In the genomic region with DNA sequence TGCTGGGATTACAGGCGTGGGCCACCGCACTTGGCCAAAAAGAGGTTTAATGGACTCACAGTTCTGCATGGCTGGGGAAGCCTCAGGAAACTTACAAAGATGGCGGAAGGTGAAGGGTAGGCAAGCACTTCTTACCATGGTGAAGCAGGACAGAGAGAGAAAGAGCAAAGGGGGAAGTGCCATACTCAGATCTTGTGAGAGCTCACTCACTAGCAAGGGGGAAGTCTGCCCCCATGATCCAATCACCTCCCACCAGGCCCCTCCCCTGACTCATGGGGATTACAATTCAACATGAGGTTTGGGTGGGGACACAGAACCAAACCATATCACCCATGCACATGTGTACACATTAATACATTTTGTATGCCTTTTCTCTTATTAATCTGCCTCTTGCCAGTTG, we compare ENCODE assay signal across 27 cellular contexts.
"Had no signal": no experiment of that assay in that cellular context is flagged by ENCODE, and none has a peak within 500 bp of the region (broad histone marks: within the 10 kb centered on the region; RNA-seq: fewer than 3 reads in every experiment).

No MANE protein-coding gene starts in this region.

- H3K9me3 Mint-ChIP-seq: activated naive CD4-positive, alpha-beta T cell treated with anti-CD3 and anti-CD28 coated beads, Interleukin-2, amount 50 U/mL, for 24 hours had no signal

- H3K36me3 ChIP-seq: cardiac muscle cell, heart left ventricle, sigmoid colon, vagina, WERI-Rb-1 had no signal

- H3K36me3 Mint-ChIP-seq: activated naive CD4-positive, alpha-beta T cell treated with anti-CD3 and anti-CD28 coated beads, Interleukin-2, amount 50 U/mL, for 24 hours had no signal

- H3K27me3 Mint-ChIP-seq: activated naive CD4-positive, alpha-beta T cell treated with anti-CD3 and anti-CD28 coated beads, Interleukin-2, amount 50 U/mL, for 24 hours; naive B cell had no signal

- DNase-seq: activated CD4-positive, alpha-beta T cell treated with anti-CD3 and anti-CD28 coated beads, Interleukin-2, amount 50 U/mL, for 1 hour; activated CD4-positive, CD25-positive, alpha-beta regulatory T cell treated with anti-CD3 and anti-CD28 coated beads, Interleukin-2, amount 50 U/mL, for 72 hours; activated gamma-delta T cell treated with Interleukin-2 at 50 U/mL for 16 hours; activated T-cell treated with anti-CD3 and anti-CD28 coated beads, Interleukin-2, amount 50 U/mL, for 1 hour; anterior cingulate cortex; body of pancreas; cortex of kidney; effector CD4-positive, alpha-beta T cell; heart left ventricle; islet precursor cell; left cardiac atrium; mesenchymal stem cell; naive B cell; occipital lobe; posterior cingulate gyrus; sigmoid colon; stimulated activated CD4-positive, alpha-beta T cell treated with anti-CD3 and anti-CD28 coated beads, Interleukin-15, amount 100 ng/mL, for 24 hours; stimulated activated naive B cell treated with anti-CD40 and anti-IgM and Interleukin-4, amounts not matched to agents 10 μg/mL and 1 μg/mL and 100 μg/mL, for 72 hours; T-helper 9 cell; testis; trophoblast cell; WERI-Rb-1 had no signal

- ATAC-seq: body of pancreas; heart left ventricle; left cardiac atrium; stimulated activated naive B cell treated with anti-CD40 and anti-IgM and Interleukin-4, amounts not matched to agents 10 μg/mL and 1 μg/mL and 100 μg/mL, for 72 hours had no signal

- H3K4me2 ChIP-seq: smooth muscle cell had no signal

- H3K4me3 ChIP-seq: body of pancreas, cardiac muscle cell, heart left ventricle, sigmoid colon, smooth muscle cell, testis, vagina had no signal

- H3K4me3 Mint-ChIP-seq: activated naive CD4-positive, alpha-beta T cell treated with anti-CD3 and anti-CD28 coated beads, Interleukin-2, amount 50 U/mL, for 24 hours; stimulated activated naive B cell treated with anti-CD40 and anti-IgM and Interleukin-4, amounts not matched to agents 10 μg/mL and 1 μg/mL and 100 μg/mL, for 72 hours had no signal

- H3K4me1 ChIP-seq: body of pancreas, heart left ventricle, sigmoid colon, testis, vagina had no signal

- H3K9me3 ChIP-seq: body of pancreas, heart left ventricle, sigmoid colon, testis, vagina had no signal

- H3K27ac Mint-ChIP-seq: activated naive CD4-positive, alpha-beta T cell treated with anti-CD3 and anti-CD28 coated beads, Interleukin-2, amount 50 U/mL, for 24 hours; naive B cell; stimulated activated naive B cell treated with anti-CD40 and anti-IgM and Interleukin-4, amounts not matched to agents 10 μg/mL and 1 μg/mL and 100 μg/mL, for 72 hours had no signal

- H3K27me3 ChIP-seq: body of pancreas, cardiac muscle cell, sigmoid colon, testis, vagina had no signal

- FAIRE-seq: endometrium had no signal

- H3K4me1 Mint-ChIP-seq: activated naive CD4-positive, alpha-beta T cell treated with anti-CD3 and anti-CD28 coated beads, Interleukin-2, amount 50 U/mL, for 24 hours; naive B cell had no signal

- H3K27ac ChIP-seq: body of pancreas, cardiac muscle cell, heart left ventricle, sigmoid colon, testis, vagina, WERI-Rb-1 had no signal
